In genomic region chr7:29588900-29589696, GRCh38 we compare ENCODE assay signal across 1 cellular context.
TF ChIP-seq lines count a peak whose summit lies in the region.

No MANE protein-coding gene starts in this region.

TF ChIP-seq in HepG2, 621 proteins besides CTCF, POLR2A, EP300 and RAD21 (continued from another document):
- TF ChIP-seq ZNF687 (CRISPR knock-in tag; IDR thresholded peaks at IDR 0.05) (peak; percentile 12; the same call in 1 of the 2 replicates), STAG1 (CRISPR knock-in tag; IDR thresholded peaks at IDR 0.05) (peak; percentile 64), ZNF609 (CRISPR knock-in tag; IDR thresholded peaks at IDR 0.05; ENCODE audit: borderline replicate concordance) (no peak), ARNT (IDR thresholded peaks at IDR 0.05) (no peak), XRCC5 (optimal IDR thresholded peaks at IDR 0.05; ENCODE audit: low read length) (peak; percentile 58), TBX3 (IDR thresholded peaks at IDR 0.05; ENCODE audit: borderline replicate concordance) (no peak), LCORL (IDR thresholded peaks at IDR 0.05) (no peak), LCORL (CRISPR knock-in tag; IDR thresholded peaks at IDR 0.05) (peak; percentile 27; the same call in 1 of the 2 replicates), PRMT3 (CRISPR knock-in tag; IDR thresholded peaks at IDR 0.05; ENCODE audit: borderline replicate concordance, low read depth) (no peak), MXD4 (CRISPR knock-in tag; IDR thresholded peaks at IDR 0.05) (no peak), ZNF782 (CRISPR knock-in tag; IDR thresholded peaks at IDR 0.05; ENCODE audit: borderline replicate concordance) (no peak), ZBTB46 (CRISPR knock-in tag; IDR thresholded peaks at IDR 0.05; ENCODE audit: borderline replicate concordance) (no peak), ZNF678 (CRISPR knock-in tag; IDR thresholded peaks at IDR 0.05) (no peak), ZNF512 (CRISPR knock-in tag; IDR thresholded peaks at IDR 0.05) (0 out of 2 replicates have a peak, but pooled peaks have one; percentile 21), ZNF670 (CRISPR knock-in tag; IDR thresholded peaks at IDR 0.05; ENCODE audit: borderline replicate concordance) (no peak), KDM2A (CRISPR knock-in tag; IDR thresholded peaks at IDR 0.05; ENCODE audit: borderline replicate concordance, low read depth) (peak; percentile 35; the same call in 1 of the 2 replicates), THYN1 (CRISPR knock-in tag; IDR thresholded peaks at IDR 0.05; ENCODE audit: borderline replicate concordance, low read depth) (no peak), GABPA (IDR thresholded peaks at IDR 0.05; ENCODE audit: low read depth, low read length) (no peak), GABPA (CRISPR knock-in tag; IDR thresholded peaks at IDR 0.05; ENCODE audit: low read depth) (no peak)
- TF ChIP-seq, protein P1, sequence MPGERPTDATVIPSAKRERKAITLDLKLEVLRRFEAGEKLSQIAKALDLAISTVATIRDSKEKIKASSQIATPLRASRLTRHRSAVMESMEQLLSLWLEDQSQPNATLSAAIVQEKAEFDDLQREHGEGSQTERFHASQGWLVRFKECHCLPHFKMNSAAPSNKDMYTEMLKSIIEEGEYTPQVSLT (CRISPR knock-in tag; IDR thresholded peaks at IDR 0.05; ENCODE audit: borderline replicate concordance, low read depth) = no peak
- TF ChIP-seq, protein P2, sequence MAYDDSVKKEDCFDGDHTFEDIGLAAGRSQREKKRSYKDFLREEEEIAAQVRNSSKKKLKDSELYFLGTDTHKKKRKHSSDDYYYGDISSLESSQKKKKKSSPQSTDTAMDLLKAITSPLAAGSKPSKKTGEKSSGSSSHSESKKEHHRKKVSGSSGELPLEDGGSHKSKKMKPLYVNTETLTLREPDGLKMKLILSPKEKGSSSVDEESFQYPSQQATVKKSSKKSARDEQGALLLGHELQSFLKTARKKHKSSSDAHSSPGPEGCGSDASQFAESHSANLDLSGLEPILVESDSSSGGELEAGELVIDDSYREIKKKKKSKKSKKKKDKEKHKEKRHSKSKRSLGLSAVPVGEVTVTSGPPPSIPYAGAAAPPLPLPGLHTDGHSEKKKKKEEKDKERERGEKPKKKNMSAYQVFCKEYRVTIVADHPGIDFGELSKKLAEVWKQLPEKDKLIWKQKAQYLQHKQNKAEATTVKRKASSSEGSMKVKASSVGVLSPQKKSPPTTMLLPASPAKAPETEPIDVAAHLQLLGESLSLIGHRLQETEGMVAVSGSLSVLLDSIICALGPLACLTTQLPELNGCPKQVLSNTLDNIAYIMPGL (CRISPR knock-in tag; IDR thresholded peaks at IDR 0.05; ENCODE audit: borderline replicate concordance in 1 of 2, low read depth in 1 of 2) = peak in 1 of 2 experiments; percentile 49; a peak in 1 of 4 replicates
